ENCODE assay signal across 26 cellular contexts in genomic region chr1:164628758-164629157, GRCh38.
"Had no signal": no experiment of that assay in that cellular context is flagged by ENCODE, and none has a peak within 500 bp of the region (broad histone marks: within the 10 kb centered on the region; RNA-seq: fewer than 3 reads in every experiment).

No MANE protein-coding gene starts in this region.

- DNase-seq: activated CD4-positive, alpha-beta T cell treated with anti-CD3 and anti-CD28 coated beads for 4 hours; activated CD4-positive, alpha-beta T cell treated with anti-CD3 and anti-CD28 coated beads, Interleukin-2, amount 50 U/mL, for 4 hours; activated naive CD4-positive, alpha-beta T cell; activated T-cell treated with anti-CD3 and anti-CD28 coated beads for 4 hours; activated T-cell treated with anti-CD3 and anti-CD28 coated beads, Interleukin-2, amount 50 U/mL, for 72 hours; dermis blood vessel endothelial cell; effector CD4-positive, alpha-beta T cell; esophagus squamous epithelium; glutamatergic neuron; islet precursor cell; left ventricle myocardium inferior; occipital lobe; psoas muscle; spleen; stimulated activated naive CD4-positive, alpha-beta T cell treated with Interleukin-2 at 50 U/mL for 16 hours; T-helper 9 cell had no signal

- H3K9me3 ChIP-seq: esophagus squamous epithelium, left ventricle myocardium inferior, psoas muscle, spleen, tibial nerve had no signal

- H3K27me3 ChIP-seq: esophagus squamous epithelium, spleen, tibial nerve had no signal

- H3K4me1 Mint-ChIP-seq: central memory CD8-positive, alpha-beta T cell had no signal

- H3K4me3 ChIP-seq: esophagus squamous epithelium, left ventricle myocardium inferior, lung, psoas muscle, spleen, tibial nerve had no signal

- H2AFZ ChIP-seq: parathyroid adenoma had no signal

- H3K4me1 ChIP-seq: spleen had no signal

- H3K9ac ChIP-seq: parathyroid adenoma had no signal

- H3K27ac ChIP-seq: left ventricle myocardium inferior, parathyroid adenoma, spleen, tibial nerve, VCaP had no signal

- H3K27me3 Mint-ChIP-seq: central memory CD8-positive, alpha-beta T cell had no signal

- H3K9me3 Mint-ChIP-seq: activated naive CD4-positive, alpha-beta T cell treated with anti-CD3 and anti-CD28 coated beads, Interleukin-2, amount 50 U/mL, for 72 hours; central memory CD8-positive, alpha-beta T cell; neural crest cell had no signal

- H3K36me3 ChIP-seq: spleen, tibial nerve had no signal

- H3K27ac Mint-ChIP-seq: activated naive CD4-positive, alpha-beta T cell treated with anti-CD3 and anti-CD28 coated beads, Interleukin-2, amount 50 U/mL, for 72 hours; activated T-cell treated with anti-CD3 and anti-CD28 coated beads, Interleukin-2, amount 50 U/mL, for 72 hours had no signal

- H3K36me3 Mint-ChIP-seq: activated naive CD4-positive, alpha-beta T cell treated with anti-CD3 and anti-CD28 coated beads, Interleukin-2, amount 50 U/mL, for 72 hours had no signal

- H3K4me3 Mint-ChIP-seq: activated T-cell treated with anti-CD3 and anti-CD28 coated beads, Interleukin-2, amount 50 U/mL, for 72 hours; central memory CD8-positive, alpha-beta T cell; neural crest cell had no signal

- FAIRE-seq: bronchial epithelial cell, frontal cortex, TTC549 had no signal
